ENCODE assay signal across 19 cellular contexts in genomic region chr17:1588781-1589585, GRCh38. TPM values are rescaled to one million over a fixed set of nuclear protein-coding genes. Genes with fewer than 3 reads are reported as not detected.
DNase-seq lines count a peak whose midpoint lies in the region; ATAC-seq, FAIRE-seq and TF ChIP-seq lines count a peak whose summit lies in the region.
"Had no signal": no experiment of that assay in that cellular context is flagged by ENCODE, and none has a peak within 500 bp of the region (broad histone marks: within the 10 kb centered on the region; RNA-seq: fewer than 3 reads in every experiment).

No MANE protein-coding gene starts in this region.

- DNase-seq in heart left ventricle (no peak), cardiac septum (ENCODE audit: low spot score) (no peak), astrocyte of the spinal cord (ENCODE audit: low read depth, low spot score) (peak; percentile 20), HepG2 (ENCODE audit: low spot score) (no peak), upper lobe of left lung (peak; percentile 49 to 83), cortex of kidney (lab: John Stamatoyannopoulos, UW) (no peak)
- no peak for DNase-seq in naive thymus-derived CD8-positive, alpha-beta T cell
- DNase-seq: activated T-cell treated with anti-CD3 and anti-CD28 coated beads for 4 hours, amygdala, NCI-H2029 had no signal

- no peak for ATAC-seq in heart left ventricle
- no peak for ATAC-seq in HepG2
- ATAC-seq in upper lobe of left lung (ENCODE audit: low FRiP score in 2 of 2): no peak
- no peak for ATAC-seq in naive thymus-derived CD8-positive, alpha-beta T cell
- ATAC-seq in HG03095 (IDR thresholded peaks at IDR 0.05; ENCODE audit: unreplicated experiment): no peak
- ATAC-seq: GM12878 had no signal

- no peak for TF ChIP-seq RAD21 in HepG2 (CRISPR knock-in tag; IDR thresholded peaks at IDR 0.05)

- TF ChIP-seq EP300 in HepG2 (IDR thresholded peaks at IDR 0.05; ENCODE audit: low read depth in 2 of 2, low read length in 2 of 2): no peak
- TF ChIP-seq EP300 in HepG2 (CRISPR knock-in tag; IDR thresholded peaks at IDR 0.05; ENCODE audit: borderline replicate concordance): no peak
- TF ChIP-seq EP300 in upper lobe of left lung (IDR thresholded peaks at IDR 0.05): no peak

- H3K27ac ChIP-seq in heart left ventricle (peak overlapping the region in 9 of 12 donors; percentile 61 to 91 (median 79)), HepG2 (ENCODE audit: extremely low read length, insufficient read depth, low read length) (no peak overlapping the region), upper lobe of left lung (peak overlapping the region; percentile 39 to 91 (median 78))
- H3K27ac ChIP-seq: right lobe of liver, SJSA1 had no signal

- peaks cover 2 to 17% (median 10%) of the 10 kb centered on the region in 4 donors for H3K4me1 Mint-ChIP-seq in naive thymus-derived CD8-positive, alpha-beta T cell

- CTCF ChIA-PET in HepG2 (lab: Yijun Ruan, JAX; ENCODE audit: low intra/inter-chr PET ratio, low total read pairs): no interaction called here

- no peak overlapping the region for H3K9ac ChIP-seq in HepG2 (ENCODE audit: insufficient read depth, low read depth, low read length)

- H2AFZ ChIP-seq in HepG2 (ENCODE audit: low read length): no peak overlapping the region

- no peaks in the 10 kb centered on the region for H4K20me1 ChIP-seq in HepG2 (ENCODE audit: insufficient read depth, low read length)

- FAIRE-seq in HepG2 (lab: Jason Lieb, UNC): no peak
- FAIRE-seq: endometrium, GM12878, H54 had no signal

- H3K27me3 Mint-ChIP-seq in naive thymus-derived CD8-positive, alpha-beta T cell: no peaks in the 10 kb centered on the region
- H3K27me3 Mint-ChIP-seq: IgD-negative memory B cell had no signal

- TF ChIP-seq POLR2A in heart left ventricle (IDR thresholded peaks at IDR 0.05) (no peak), HepG2 (IDR thresholded peaks at IDR 0.05; ENCODE audit: insufficient read depth in 1 of 2, low read depth in 2 of 2, low read length in 2 of 2) (no peak), upper lobe of left lung (IDR thresholded peaks at IDR 0.05) (peak in 1 of 4 donors; percentile 27)

- H3K4me3 ChIP-seq in heart left ventricle: no peak overlapping the region
- H3K4me3 ChIP-seq in astrocyte of the spinal cord (ENCODE audit: low read depth, low read length): no peak overlapping the region
- H3K4me3 ChIP-seq in HepG2 (replicated peaks in 1 of 3; ENCODE audit: insufficient read depth in 1 of 3, low read depth in 2 of 3, low read length in 3 of 3): no peak overlapping the region
- H3K4me3 ChIP-seq in upper lobe of left lung: no peak overlapping the region
- H3K4me3 ChIP-seq: GM12878, right lobe of liver, SJSA1, tibial nerve had no signal

- in situ Hi-C loops in astrocyte of the spinal cord (cut with HindIII; ENCODE audit: low sequenced_read_pairs): no loop called here
- in situ Hi-C loops in HepG2 (cut with HindIII; ENCODE audit: extremely low pct_ligation_motif_present, low pct_unique_long_range_greater_than_20kb): no loop called here

- POLR2A ChIA-PET in HepG2 (lab: Yijun Ruan, JAX): interaction anchor here (1.3 kb wide), 1 partner anchor 9 kb away, joined by 7 read pairs; no protein-coding TSS in a partner anchor
- POLR2A ChIA-PET in naive thymus-derived CD8-positive, alpha-beta T cell (lab: Charles Lee): interaction anchor here (0.7 kb wide), 1 partner anchor 42 kb away, joined by 6 read pairs; no protein-coding TSS in a partner anchor

- TF ChIP-seq CTCF in heart left ventricle (IDR thresholded peaks at IDR 0.05) (no peak), astrocyte of the spinal cord (IDR thresholded peaks at IDR 0.05; ENCODE audit: low read depth, low read length) (no peak), HepG2 (CRISPR knock-in tag; IDR thresholded peaks at IDR 0.05) (no peak), upper lobe of left lung (IDR thresholded peaks at IDR 0.05) (no peak)

- WGBS in heart left ventricle, 4 donors: 88 to 94% (median 92%) methylated on average over 31 to 35 of the region's 35 CpGs
- 96% methylated on average over 35 of the region's 35 CpGs for WGBS in HepG2 (ENCODE audit: low lambda C conversion rate)
- 71 to 74% methylated on average over 32 to 35 of the region's 35 CpGs for WGBS in upper lobe of left lung, 2 donors

- no peak overlapping the region for H3K4me2 ChIP-seq in HepG2 (ENCODE audit: low read depth, low read length)

- H3K27me3 ChIP-seq in heart left ventricle: no peaks in the 10 kb centered on the region
- no peaks in the 10 kb centered on the region for H3K27me3 ChIP-seq in HepG2 (ENCODE audit: control insufficient read depth in 1 of 2, insufficient read depth in 2 of 2, low read length in 2 of 2)
- H3K27me3 ChIP-seq in upper lobe of left lung: no peaks in the 10 kb centered on the region
- H3K27me3 ChIP-seq: right lobe of liver, SJSA1, tibial nerve had no signal

- H3K27ac Mint-ChIP-seq in naive thymus-derived CD8-positive, alpha-beta T cell: no peak overlapping the region

- H3K4me3 Mint-ChIP-seq in naive thymus-derived CD8-positive, alpha-beta T cell: no peak overlapping the region

- BruUV-seq in HepG2 (replicated peaks; lab: Mats Ljungman, UMichigan): no TSS peak

- H3K36me3 ChIP-seq in heart left ventricle (peaks cover 0 to 40% (median 0%) of the 10 kb centered on the region in 9 donors), HepG2 (replicated peaks in 1 of 2; ENCODE audit: control insufficient read depth in 1 of 2, insufficient read depth in 2 of 2, low read length in 2 of 2) (peaks cover 0 to 1% of the 10 kb centered on the region in 2 experiments; a peak in 3 of 5 replicates), upper lobe of left lung (peaks cover 0 to 59% (median 29%) of the 10 kb centered on the region in 4 donors)
- H3K36me3 ChIP-seq: right lobe of liver, SJSA1 had no signal

- H3K9me3 ChIP-seq in heart left ventricle: no peaks in the 10 kb centered on the region
- H3K9me3 ChIP-seq in HepG2 (ENCODE audit: low read length): no peaks in the 10 kb centered on the region
- no peaks in the 10 kb centered on the region for H3K9me3 ChIP-seq in upper lobe of left lung
- H3K9me3 ChIP-seq: right lobe of liver, SJSA1, tibial nerve had no signal

- no peaks in the 10 kb centered on the region for H3K79me2 ChIP-seq in HepG2 (ENCODE audit: insufficient read depth, low read length)

- no peaks in the 10 kb centered on the region for H3K36me3 Mint-ChIP-seq in naive thymus-derived CD8-positive, alpha-beta T cell

- H3K9me3 Mint-ChIP-seq in naive thymus-derived CD8-positive, alpha-beta T cell: no peaks in the 10 kb centered on the region
- H3K9me3 Mint-ChIP-seq: IgD-negative memory B cell had no signal

- H3K4me1 ChIP-seq in heart left ventricle: peaks cover 0 to 68% (median 15%) of the 10 kb centered on the region in 12 donors
- peaks cover 79% of the 10 kb centered on the region for H3K4me1 ChIP-seq in HepG2 (ENCODE audit: insufficient read depth, low read length)
- peaks cover 16 to 26% (median 24%) of the 10 kb centered on the region in 4 donors for H3K4me1 ChIP-seq in upper lobe of left lung
- H3K4me1 ChIP-seq: right lobe of liver had no signal

- intact Hi-C loops in heart left ventricle (cut with DNase I) (no loop called here), cardiac septum (cut with DNase I) (no loop called here), HepG2 (cut with micrococcal nuclease; ENCODE audit: unreplicated experiment) (no loop called here)

RNA-seq across cellular contexts. Expression of gene PITPNA, which starts 26.4 kb away (rescaled TPM):
- total RNA-seq in heart left ventricle (10 to 100 TPM; 38.1 to 70.2 (median 50.6) TPM), cardiac septum (49.9 TPM), HepG2 (2016; rRNA removed; fragmentation: Illumina TruSeq; extraction: Trizol) (14.3 and 15.5 TPM in 2 replicates), upper lobe of left lung (10 to 100 TPM; 35.0 to 90.2 (median 53.4) TPM)
- polyA plus RNA-seq in heart left ventricle (10 to 100 TPM; 10.1 to 61.7 TPM), HepG2 (2011; rRNA removed) (20.7 and 23.7 TPM in 2 replicates)
- 12.3 and 14.3 TPM in 2 replicates for total RNA-seq in HepG2 (2016; cell fraction: cytosol; rRNA removed; fragmentation: Illumina TruSeq; extraction: Trizol; ENCODE audit: low read depth)
- total RNA-seq in HepG2 (2016; cell fraction: insoluble cytoplasmic fraction; rRNA removed; fragmentation: Illumina TruSeq; extraction: Trizol): 14.3 and 15.2 TPM in 2 replicates
- 10.2 and 12.2 TPM in 2 replicates for total RNA-seq in HepG2 (2016; cell fraction: membrane; rRNA removed; fragmentation: Illumina TruSeq; extraction: Trizol)
- total RNA-seq in HepG2 (2016; cell fraction: nucleus; rRNA removed; fragmentation: Illumina TruSeq; extraction: Trizol): 7.5 and 8.0 TPM in 2 replicates
- 15.2 and 22.5 TPM in 2 replicates for polyA plus RNA-seq in HepG2 (2011; cell fraction: cytosol; rRNA removed)
- 21.9 and 25.0 TPM in 2 replicates for polyA plus RNA-seq in HepG2 (2011; cell fraction: nucleus; rRNA removed)
- polyA plus RNA-seq in HepG2 (2012): 23.5 and 27.9 TPM in 2 replicates
- polyA plus RNA-seq in HepG2 (2016; cell fraction: cytosol; fragmentation: Illumina TruSeq; extraction: Trizol; ENCODE audit: low read depth): 13.6 and 17.3 TPM in 2 replicates
- 33.8 and 40.9 TPM in 2 replicates for polyA plus RNA-seq in HepG2 (2016; cell fraction: insoluble cytoplasmic fraction; fragmentation: Illumina TruSeq; extraction: Trizol; ENCODE audit: low read depth)
- 21.2 and 22.5 TPM in 2 replicates for polyA plus RNA-seq in HepG2 (2016; cell fraction: membrane; fragmentation: Illumina TruSeq; extraction: Trizol; ENCODE audit: low read depth)
- polyA plus RNA-seq in HepG2 (2016; cell fraction: nucleus; fragmentation: Illumina TruSeq; extraction: Trizol; ENCODE audit: insufficient read depth, low read depth): 37.8 and 46.2 TPM in 2 replicates
- polyA minus RNA-seq in HepG2 (2011; rRNA and poly(A)+ RNA removed; ENCODE audit: low replicate concordance): 11.3 and 29.3 TPM in 2 replicates
- 7.8 and 9.6 TPM in 2 replicates for polyA minus RNA-seq in HepG2 (2011; cell fraction: cytosol; rRNA and poly(A)+ RNA removed)
- 6.8 and 7.5 TPM in 2 replicates for polyA minus RNA-seq in HepG2 (2011; cell fraction: nucleus; rRNA and poly(A)+ RNA removed)
- total RNA-seq in naive thymus-derived CD8-positive, alpha-beta T cell: 10 to 100 TPM; 38.1 to 41.2 TPM
- polyA plus RNA-seq in naive thymus-derived CD8-positive, alpha-beta T cell: 10 to 100 TPM; 20.5 to 30.3 (median 29.7) TPM

RNA-seq across cellular contexts. Expression of gene SLC43A2, which starts 39.7 kb away (rescaled TPM):
- total RNA-seq in heart left ventricle: 10 to 100 TPM in 3 of 9 donors, 1 to 10 TPM in 6; 4.1 to 29.1 (median 7.1) TPM
- polyA plus RNA-seq in heart left ventricle: 1 to 10 TPM; 1.4 to 6.8 TPM
- total RNA-seq in cardiac septum: 4.8 TPM
- 3.3 and 7.3 TPM in 2 replicates for total RNA-seq in HepG2 (2016; rRNA removed; fragmentation: Illumina TruSeq; extraction: Trizol)
- total RNA-seq in HepG2 (2016; cell fraction: cytosol; rRNA removed; fragmentation: Illumina TruSeq; extraction: Trizol; ENCODE audit: low read depth): 0.97 and 1.3 TPM in 2 replicates
- 2.0 and 8.1 TPM in 2 replicates for total RNA-seq in HepG2 (2016; cell fraction: insoluble cytoplasmic fraction; rRNA removed; fragmentation: Illumina TruSeq; extraction: Trizol)
- 4.2 and 4.8 TPM in 2 replicates for total RNA-seq in HepG2 (2016; cell fraction: membrane; rRNA removed; fragmentation: Illumina TruSeq; extraction: Trizol)
- total RNA-seq in HepG2 (2016; cell fraction: nucleus; rRNA removed; fragmentation: Illumina TruSeq; extraction: Trizol): 6.5 and 9.2 TPM in 2 replicates
- 20.0 and 26.7 TPM in 2 replicates for polyA plus RNA-seq in HepG2 (2011; rRNA removed)
- 24.6 and 32.6 TPM in 2 replicates for polyA plus RNA-seq in HepG2 (2011; cell fraction: cytosol; rRNA removed)
- 23.0 and 27.0 TPM in 2 replicates for polyA plus RNA-seq in HepG2 (2011; cell fraction: nucleus; rRNA removed)
- 23.6 and 32.7 TPM in 2 replicates for polyA plus RNA-seq in HepG2 (2012)
- 1.1 and 1.6 TPM in 2 replicates for polyA plus RNA-seq in HepG2 (2016; cell fraction: cytosol; fragmentation: Illumina TruSeq; extraction: Trizol; ENCODE audit: low read depth)
- 3.0 and 4.3 TPM in 2 replicates for polyA plus RNA-seq in HepG2 (2016; cell fraction: insoluble cytoplasmic fraction; fragmentation: Illumina TruSeq; extraction: Trizol; ENCODE audit: low read depth)
- polyA plus RNA-seq in HepG2 (2016; cell fraction: membrane; fragmentation: Illumina TruSeq; extraction: Trizol; ENCODE audit: low read depth): 2.7 and 2.9 TPM in 2 replicates
- 12.1 and 13.4 TPM in 2 replicates for polyA plus RNA-seq in HepG2 (2016; cell fraction: nucleus; fragmentation: Illumina TruSeq; extraction: Trizol; ENCODE audit: insufficient read depth, low read depth)
- polyA minus RNA-seq in HepG2 (2011; rRNA and poly(A)+ RNA removed; ENCODE audit: low replicate concordance): 35.9 and 121 TPM in 2 replicates
- 22.7 and 26.1 TPM in 2 replicates for polyA minus RNA-seq in HepG2 (2011; cell fraction: cytosol; rRNA and poly(A)+ RNA removed)
- 18.9 and 19.1 TPM in 2 replicates for polyA minus RNA-seq in HepG2 (2011; cell fraction: nucleus; rRNA and poly(A)+ RNA removed)
- total RNA-seq in upper lobe of left lung: 10 to 100 TPM; 16.9 to 79.0 (median 49.2) TPM
- total RNA-seq in naive thymus-derived CD8-positive, alpha-beta T cell: 10 to 100 TPM; 20.7 to 20.8 TPM
- polyA plus RNA-seq in naive thymus-derived CD8-positive, alpha-beta T cell: 1 to 10 TPM; 1.2 to 2.0 (median 1.5) TPM

RNA-seq across cellular contexts. Expression of gene SCARF1, which starts 56.5 kb away (rescaled TPM):
- total RNA-seq in heart left ventricle (10 to 100 TPM in 7 of 9 donors, 1 to 10 TPM in 2; 7.4 to 25.9 (median 12.9) TPM), cardiac septum (10.9 TPM), HepG2 (2016; rRNA removed; fragmentation: Illumina TruSeq; extraction: Trizol) (0.24 TPM in 1 of 2 replicates, not detected in the other), upper lobe of left lung (10 to 100 TPM; 22.0 to 93.2 (median 55.5) TPM)
- polyA plus RNA-seq in heart left ventricle (1 to 10 TPM; 9.0 to 9.1 TPM), HepG2 (2011; rRNA removed) (0.71 and 0.72 TPM in 2 replicates)
- total RNA-seq in HepG2 (2016; cell fraction: cytosol; rRNA removed; fragmentation: Illumina TruSeq; extraction: Trizol; ENCODE audit: low read depth): 0.09 TPM in 1 of 2 replicates, not detected in the other
- total RNA-seq in HepG2 (2016; cell fraction: insoluble cytoplasmic fraction; rRNA removed; fragmentation: Illumina TruSeq; extraction: Trizol): 0.04 TPM in 1 of 2 replicates, not detected in the other
- total RNA-seq in HepG2 (2016; cell fraction: membrane; rRNA removed; fragmentation: Illumina TruSeq; extraction: Trizol): 0.07 and 0.09 TPM in 2 replicates
- 0.16 and 0.34 TPM in 2 replicates for total RNA-seq in HepG2 (2016; cell fraction: nucleus; rRNA removed; fragmentation: Illumina TruSeq; extraction: Trizol)
- 0.17 and 0.25 TPM in 2 replicates for polyA plus RNA-seq in HepG2 (2011; cell fraction: cytosol; rRNA removed)
- 7.1 and 9.1 TPM in 2 replicates for polyA plus RNA-seq in HepG2 (2011; cell fraction: nucleus; rRNA removed)
- 0.39 and 0.59 TPM in 2 replicates for polyA plus RNA-seq in HepG2 (2012)
- polyA plus RNA-seq in HepG2 (2016; cell fraction: cytosol; fragmentation: Illumina TruSeq; extraction: Trizol; ENCODE audit: low read depth): not detected in 2 replicates
- not detected in 2 replicates for polyA plus RNA-seq in HepG2 (2016; cell fraction: insoluble cytoplasmic fraction; fragmentation: Illumina TruSeq; extraction: Trizol; ENCODE audit: low read depth)
- polyA plus RNA-seq in HepG2 (2016; cell fraction: membrane; fragmentation: Illumina TruSeq; extraction: Trizol; ENCODE audit: low read depth): not detected in 2 replicates
- polyA plus RNA-seq in HepG2 (2016; cell fraction: nucleus; fragmentation: Illumina TruSeq; extraction: Trizol; ENCODE audit: insufficient read depth, low read depth): 0.44 and 0.51 TPM in 2 replicates
- 0.23 and 0.68 TPM in 2 replicates for polyA minus RNA-seq in HepG2 (2011; rRNA and poly(A)+ RNA removed; ENCODE audit: low replicate concordance)
- polyA minus RNA-seq in HepG2 (2011; cell fraction: cytosol; rRNA and poly(A)+ RNA removed): not detected in 2 replicates
- polyA minus RNA-seq in HepG2 (2011; cell fraction: nucleus; rRNA and poly(A)+ RNA removed): 0.99 and 1.5 TPM in 2 replicates
- total RNA-seq in naive thymus-derived CD8-positive, alpha-beta T cell: 1 to 10 TPM in 1 of 2 experiments, under 1 TPM in 1; 0.63 to 1.3 TPM
- under 1 TPM in 1 of 3 donors, not detected in 2; 0.25 TPM for polyA plus RNA-seq in naive thymus-derived CD8-positive, alpha-beta T cell
- total RNA-seq: A673 had no signal

Comparison
In these comparisons a context has a peak if more than half of its experiments do, and no peak if none do; other contexts are left out.
1. DNase-seq: peak in astrocyte of the spinal cord (single experiment) and upper lobe of left lung (2 of 2); none in heart left ventricle (0 of 5), cardiac septum (single experiment), HepG2 (single experiment), cortex of kidney (single experiment) and naive thymus-derived CD8-positive, alpha-beta T cell (0 of 10).